Comparison of ENCODE assay signal across 1 cellular context in the genomic region with DNA sequence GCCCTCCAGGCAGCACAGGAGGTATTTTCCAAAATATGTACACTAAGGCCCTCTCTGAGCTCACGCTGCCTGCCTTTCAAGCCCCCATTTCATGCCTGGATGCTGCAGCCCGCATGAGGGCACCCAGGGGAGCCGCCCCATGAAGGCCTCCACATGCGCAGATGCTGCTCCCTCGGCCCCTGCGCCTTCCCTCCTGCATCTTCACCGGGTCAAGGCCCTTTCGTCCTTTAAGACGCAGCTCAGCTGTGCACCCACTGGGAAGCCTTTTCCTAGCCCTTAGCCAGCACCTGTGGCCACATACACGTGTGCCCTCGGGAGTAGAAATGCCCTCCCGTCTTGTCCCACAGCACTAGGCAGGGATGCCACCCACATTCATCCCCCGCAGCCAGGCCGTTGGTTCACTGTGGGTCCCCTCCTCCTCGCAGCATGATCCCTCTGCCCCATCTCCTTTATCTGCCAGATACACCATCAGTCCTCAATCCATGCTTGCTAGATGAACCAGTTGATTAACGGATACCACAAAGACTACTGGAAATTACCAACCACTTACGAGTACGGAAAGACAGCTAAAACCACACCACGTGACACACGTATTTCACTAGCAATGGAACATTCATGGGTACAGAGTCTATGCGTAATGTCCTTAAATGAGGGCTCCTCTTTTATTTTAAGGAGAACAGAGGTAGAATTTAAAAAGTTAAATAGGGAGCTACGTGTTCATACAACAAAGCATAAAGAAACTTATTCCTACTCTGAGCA.
TF ChIP-seq lines count a peak whose summit lies in the region.

No MANE protein-coding gene starts in this region.

TF ChIP-seq in WTC11, 78 proteins besides CTCF, POLR2A, EP300 and RAD21 (continued from another document):
- TF ChIP-seq, protein P1, sequence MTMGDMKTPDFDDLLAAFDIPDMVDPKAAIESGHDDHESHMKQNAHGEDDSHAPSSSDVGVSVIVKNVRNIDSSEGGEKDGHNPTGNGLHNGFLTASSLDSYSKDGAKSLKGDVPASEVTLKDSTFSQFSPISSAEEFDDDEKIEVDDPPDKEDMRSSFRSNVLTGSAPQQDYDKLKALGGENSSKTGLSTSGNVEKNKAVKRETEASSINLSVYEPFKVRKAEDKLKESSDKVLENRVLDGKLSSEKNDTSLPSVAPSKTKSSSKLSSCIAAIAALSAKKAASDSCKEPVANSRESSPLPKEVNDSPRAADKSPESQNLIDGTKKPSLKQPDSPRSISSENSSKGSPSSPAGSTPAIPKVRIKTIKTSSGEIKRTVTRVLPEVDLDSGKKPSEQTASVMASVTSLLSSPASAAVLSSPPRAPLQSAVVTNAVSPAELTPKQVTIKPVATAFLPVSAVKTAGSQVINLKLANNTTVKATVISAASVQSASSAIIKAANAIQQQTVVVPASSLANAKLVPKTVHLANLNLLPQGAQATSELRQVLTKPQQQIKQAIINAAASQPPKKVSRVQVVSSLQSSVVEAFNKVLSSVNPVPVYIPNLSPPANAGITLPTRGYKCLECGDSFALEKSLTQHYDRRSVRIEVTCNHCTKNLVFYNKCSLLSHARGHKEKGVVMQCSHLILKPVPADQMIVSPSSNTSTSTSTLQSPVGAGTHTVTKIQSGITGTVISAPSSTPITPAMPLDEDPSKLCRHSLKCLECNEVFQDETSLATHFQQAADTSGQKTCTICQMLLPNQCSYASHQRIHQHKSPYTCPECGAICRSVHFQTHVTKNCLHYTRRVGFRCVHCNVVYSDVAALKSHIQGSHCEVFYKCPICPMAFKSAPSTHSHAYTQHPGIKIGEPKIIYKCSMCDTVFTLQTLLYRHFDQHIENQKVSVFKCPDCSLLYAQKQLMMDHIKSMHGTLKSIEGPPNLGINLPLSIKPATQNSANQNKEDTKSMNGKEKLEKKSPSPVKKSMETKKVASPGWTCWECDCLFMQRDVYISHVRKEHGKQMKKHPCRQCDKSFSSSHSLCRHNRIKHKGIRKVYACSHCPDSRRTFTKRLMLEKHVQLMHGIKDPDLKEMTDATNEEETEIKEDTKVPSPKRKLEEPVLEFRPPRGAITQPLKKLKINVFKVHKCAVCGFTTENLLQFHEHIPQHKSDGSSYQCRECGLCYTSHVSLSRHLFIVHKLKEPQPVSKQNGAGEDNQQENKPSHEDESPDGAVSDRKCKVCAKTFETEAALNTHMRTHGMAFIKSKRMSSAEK (CRISPR knock-in tag; IDR thresholded peaks at IDR 0.05; ENCODE audit: borderline replicate concordance), result no peak
